8 cellular contexts compared by ENCODE assay signal in genomic region chr17:1229891-1230571, GRCh38. TPM values are rescaled to one million over a fixed set of nuclear protein-coding genes. Genes with fewer than 3 reads are reported as not detected.
DNase-seq lines count a peak whose midpoint lies in the region; ATAC-seq and TF ChIP-seq lines count a peak whose summit lies in the region.

No MANE protein-coding gene starts in this region.

- peaks cover 23% of the 10 kb centered on the region for H3K4me1 ChIP-seq in CD4-positive, CD25-positive, alpha-beta regulatory T cell (ENCODE audit: control insufficient read depth, insufficient read depth, low read length, poor library complexity, severe bottlenecking)
- H3K4me1 ChIP-seq in HUES48 (ENCODE audit: control insufficient read depth, insufficient read depth, low read length), result no peaks in the 10 kb centered on the region; the same call in 1 of the 2 replicates
- peaks cover 5 to 14% of the 10 kb centered on the region in 2 donors for H3K4me1 ChIP-seq in adrenal gland (replicated peaks in 1 of 2)

- intact Hi-C loops in adrenal gland (cut with DNase I), result no loop called here

- H3K27ac ChIP-seq in CD4-positive, CD25-positive, alpha-beta regulatory T cell (ENCODE audit: insufficient read depth, low read length, poor library complexity, severe bottlenecking), result no peak overlapping the region
- H3K27ac ChIP-seq in HUES48 (ENCODE audit: low read depth, low read length), result no peak overlapping the region
- H3K27ac ChIP-seq in adrenal gland, result peak overlapping the region in 2 of 5 donors; percentile 62 to 76

- peaks cover 16% of the 10 kb centered on the region for H3K27me3 ChIP-seq in CD4-positive, CD25-positive, alpha-beta regulatory T cell (ENCODE audit: control insufficient read depth, insufficient read depth, low read length)
- H3K27me3 ChIP-seq in HUES48 (ENCODE audit: control insufficient read depth, insufficient read depth, low read length), result peaks cover 67% of the 10 kb centered on the region
- peaks cover 35% of the 10 kb centered on the region for H3K27me3 ChIP-seq in adrenal gland

- H3K9me3 ChIP-seq in CD4-positive, CD25-positive, alpha-beta regulatory T cell (ENCODE audit: control insufficient read depth in 2 of 2, low read length in 2 of 2), result no peaks in the 10 kb centered on the region
- H3K9me3 ChIP-seq in HUES48 (ENCODE audit: control insufficient read depth, insufficient read depth, low read length) (no peaks in the 10 kb centered on the region), adrenal gland (replicated peaks in 1 of 3) (no peaks in the 10 kb centered on the region)

- no peaks in the 10 kb centered on the region for H3K36me3 ChIP-seq in CD4-positive, CD25-positive, alpha-beta regulatory T cell (ENCODE audit: control insufficient read depth, insufficient read depth, low read length)
- H3K36me3 ChIP-seq in HUES48 (ENCODE audit: control insufficient read depth, insufficient read depth, low read length), result no peaks in the 10 kb centered on the region
- no peaks in the 10 kb centered on the region for H3K36me3 ChIP-seq in adrenal gland (replicated peaks in 1 of 2)

- peak overlapping the region; percentile 58 to 90 (median 86) for H3K4me3 Mint-ChIP-seq in CD4-positive, CD25-positive, alpha-beta regulatory T cell
- H3K4me3 Mint-ChIP-seq in chondrocyte (ENCODE audit: unreplicated experiment), result peak overlapping the region; percentile 67

- no peaks in the 10 kb centered on the region for H3K36me3 Mint-ChIP-seq in CD4-positive, CD25-positive, alpha-beta regulatory T cell
- H3K36me3 Mint-ChIP-seq in chondrocyte (ENCODE audit: low read depth), result peaks cover 2% of the 10 kb centered on the region

- no peak for TF ChIP-seq POLR2A in adrenal gland (IDR thresholded peaks at IDR 0.05)

- H3K27me3 Mint-ChIP-seq in CD4-positive, CD25-positive, alpha-beta regulatory T cell, result peaks cover 55% of the 10 kb centered on the region
- H3K27me3 Mint-ChIP-seq in chondrocyte (ENCODE audit: low read depth), result peaks cover 42% of the 10 kb centered on the region

- no peak for DNase-seq in CD4-positive, CD25-positive, alpha-beta regulatory T cell
- DNase-seq in chondrocyte (ENCODE audit: low spot score) (no peak), omental fat pad (ENCODE audit: low spot score) (no peak), HK-2 (ENCODE audit: unreplicated experiment) (no peak), left lobe of liver (ENCODE audit: low spot score) (no peak), adrenal gland (no peak)

- H3K27ac Mint-ChIP-seq in CD4-positive, CD25-positive, alpha-beta regulatory T cell, result no peak overlapping the region
- H3K27ac Mint-ChIP-seq in chondrocyte (ENCODE audit: unreplicated experiment), result no peak overlapping the region

- no peak overlapping the region for H3K4me3 ChIP-seq in CD4-positive, CD25-positive, alpha-beta regulatory T cell (ENCODE audit: low read depth, low read length)
- peak overlapping the region; percentile 59; the same call in 1 of the 2 replicates for H3K4me3 ChIP-seq in HUES48 (ENCODE audit: low read depth, low read length)
- H3K4me3 ChIP-seq in adrenal gland, result peak overlapping the region in 2 of 4 donors; percentile 19 to 63

- no peak overlapping the region for H3K9ac ChIP-seq in HUES48 (ENCODE audit: low read depth, low read length)

- peaks cover 0 to 5% (median 0%) of the 10 kb centered on the region in 7 donors for H3K9me3 Mint-ChIP-seq in CD4-positive, CD25-positive, alpha-beta regulatory T cell
- H3K9me3 Mint-ChIP-seq in chondrocyte (ENCODE audit: low read depth), result no peaks in the 10 kb centered on the region

- 19 to 27% (median 20%) methylated on average over 1 to 59 of the region's 59 CpGs for WGBS in adrenal gland, 4 donors

- ATAC-seq in CD4-positive, CD25-positive, alpha-beta regulatory T cell (ENCODE audit: low read depth in 2 of 2), result no peak
- ATAC-seq in omental fat pad (ENCODE audit: low FRiP score) (peak; percentile 27), left lobe of liver (no peak), GM19397 (IDR thresholded peaks at IDR 0.05; ENCODE audit: unreplicated experiment) (no peak)

- H3K4me1 Mint-ChIP-seq in CD4-positive, CD25-positive, alpha-beta regulatory T cell, result peaks cover 0 to 18% (median 6%) of the 10 kb centered on the region in 4 donors
- H3K4me1 Mint-ChIP-seq in chondrocyte (ENCODE audit: low read depth), result peaks cover 27% of the 10 kb centered on the region

- TF ChIP-seq CTCF in chondrocyte (IDR thresholded peaks at IDR 0.05) (no peak), omental fat pad (IDR thresholded peaks at IDR 0.05) (no peak), adrenal gland (IDR thresholded peaks at IDR 0.05) (no peak)

RNA-seq across cellular contexts. Expression of gene BHLHA9, which starts 40.2 kb away (rescaled TPM):
- not detected for total RNA-seq in CD4-positive, CD25-positive, alpha-beta regulatory T cell
- polyA plus RNA-seq in CD4-positive, CD25-positive, alpha-beta regulatory T cell, result not detected
- total RNA-seq in chondrocyte (not detected in 3 replicates), omental fat pad (not detected), left lobe of liver (0.20 TPM), adrenal gland (not detected)
- not detected for polyA plus RNA-seq in adrenal gland

RNA-seq across cellular contexts. Expression of gene TRARG1, which starts 49.4 kb away (rescaled TPM):
- total RNA-seq in CD4-positive, CD25-positive, alpha-beta regulatory T cell, result 0.15 TPM
- under 1 TPM in 2 of 4 donors, not detected in 2; 0.11 to 0.14 TPM for polyA plus RNA-seq in CD4-positive, CD25-positive, alpha-beta regulatory T cell
- total RNA-seq in chondrocyte (not detected in 3 replicates), omental fat pad (100 to 1,000 TPM in 2 of 4 donors, 10 to 100 TPM in 2; 46.8 to 282 (median 105) TPM), left lobe of liver (not detected), adrenal gland (1 to 10 TPM in 3 of 8 donors, under 1 TPM in 3, not detected in 2; 0.14 to 2.2 (median 0.67) TPM)
- 10 to 100 TPM in 1 of 3 donors, 1 to 10 TPM in 1, under 1 TPM in 1; 0.04 to 25.2 (median 2.0) TPM for polyA plus RNA-seq in adrenal gland

RNA-seq across cellular contexts. Expression of gene ABR, which starts 50.2 kb away (rescaled TPM):
- 116 TPM for total RNA-seq in CD4-positive, CD25-positive, alpha-beta regulatory T cell
- polyA plus RNA-seq in CD4-positive, CD25-positive, alpha-beta regulatory T cell, result 10 to 100 TPM; 13.2 to 21.2 (median 17.4) TPM
- total RNA-seq in chondrocyte (114 to 129 TPM (median 119 TPM) in 3 replicates), omental fat pad (10 to 100 TPM; 51.1 to 92.1 (median 75.8) TPM), left lobe of liver (13.4 TPM), adrenal gland (100 to 1,000 TPM in 6 of 8 donors, 10 to 100 TPM in 2; 84.7 to 131 (median 113) TPM)
- polyA plus RNA-seq in adrenal gland, result 100 to 1,000 TPM in 1 of 3 donors, 10 to 100 TPM in 2; 46.2 to 152 (median 51.9) TPM

Comparison
In these comparisons a context has a peak if more than half of its experiments do, and no peak if none do; other contexts are left out.
1. RNA of gene TRARG1, which starts 49.4 kb away (total RNA-seq): 46.8 to 282 TPM in omental fat pad; 0.14 to 2.2 TPM in adrenal gland, 0.15 TPM in CD4-positive, CD25-positive, alpha-beta regulatory T cell (single experiment), not detected in chondrocyte and not detected in left lobe of liver (single experiment); every median in the first group is over 10 times any median in the second.